ENCODE assay signal across 1 cellular context in genomic region chr17:56833023-56833811, GRCh38.
TF ChIP-seq lines count a peak whose summit lies in the region.

No MANE protein-coding gene starts in this region.

TF ChIP-seq in HepG2, 621 proteins besides CTCF, POLR2A, EP300 and RAD21 (continued from another document and continues in another):
- TF ChIP-seq ZBTB39 (CRISPR knock-in tag; IDR thresholded peaks at IDR 0.05), result 0 out of 2 replicates have a peak, but pooled peaks have one; percentile 19
- no peak for TF ChIP-seq ZNF766 (CRISPR knock-in tag; IDR thresholded peaks at IDR 0.05; ENCODE audit: borderline replicate concordance)
- no peak for TF ChIP-seq POLR2AphosphoS5 (IDR thresholded peaks at IDR 0.05; ENCODE audit: low read depth, low read length)
- TF ChIP-seq GATA4 (IDR thresholded peaks at IDR 0.05; ENCODE audit: borderline replicate concordance, low read depth), result no peak
- no peak for TF ChIP-seq ZNF275 (CRISPR knock-in tag; IDR thresholded peaks at IDR 0.05; ENCODE audit: borderline replicate concordance)
- TF ChIP-seq SIN3A (IDR thresholded peaks at IDR 0.05; ENCODE audit: borderline replicate concordance, low read depth, low read length), result peak; percentile 33; the same call in 1 of the 2 replicates
- TF ChIP-seq NR2C2 (CRISPR knock-in tag; IDR thresholded peaks at IDR 0.05; ENCODE audit: borderline replicate concordance), result no peak
- peak; percentile 79 for TF ChIP-seq MAX (IDR thresholded peaks at IDR 0.05)
- TF ChIP-seq SRSF1 (optimal IDR thresholded peaks at IDR 0.05; ENCODE audit: low read depth, low read length), result no peak
- TF ChIP-seq ZNF770 (CRISPR knock-in tag; IDR thresholded peaks at IDR 0.05), result no peak
- no peak for TF ChIP-seq ZNF616 (CRISPR knock-in tag; IDR thresholded peaks at IDR 0.05; ENCODE audit: low read depth)
- TF ChIP-seq FOSL2 (CRISPR knock-in tag; IDR thresholded peaks at IDR 0.05), result no peak
- TF ChIP-seq CSRNP1 (CRISPR knock-in tag; IDR thresholded peaks at IDR 0.05), result no peak; the same call in 1 of the 2 replicates
- TF ChIP-seq NR0B2 (CRISPR knock-in tag; IDR thresholded peaks at IDR 0.05), result no peak
- TF ChIP-seq DMAP1 (CRISPR knock-in tag; IDR thresholded peaks at IDR 0.05), result no peak
- no peak for TF ChIP-seq ZNF18 (CRISPR knock-in tag; IDR thresholded peaks at IDR 0.05; ENCODE audit: insufficient replicate concordance)
- TF ChIP-seq ZSCAN31 (CRISPR knock-in tag; IDR thresholded peaks at IDR 0.05; ENCODE audit: low read depth), result no peak
- TF ChIP-seq ATAD3A (CRISPR knock-in tag; IDR thresholded peaks at IDR 0.05), result no peak; the same call in 1 of the 2 replicates
- TF ChIP-seq ZNF7 (CRISPR knock-in tag; IDR thresholded peaks at IDR 0.05), result no peak
- no peak; the same call in 1 of the 2 replicates for TF ChIP-seq HNF4G (IDR thresholded peaks at IDR 0.05; ENCODE audit: borderline replicate concordance, low read depth, low read length)
- no peak for TF ChIP-seq HNF4G (CRISPR knock-in tag; IDR thresholded peaks at IDR 0.05; ENCODE audit: borderline replicate concordance, low read depth)
- TF ChIP-seq ZNF841 (CRISPR knock-in tag; IDR thresholded peaks at IDR 0.05; ENCODE audit: borderline replicate concordance), result no peak
- no peak for TF ChIP-seq NFKBIZ (CRISPR knock-in tag; IDR thresholded peaks at IDR 0.05)
- TF ChIP-seq ARNT2 (CRISPR knock-in tag; IDR thresholded peaks at IDR 0.05; ENCODE audit: low read depth), result peak; percentile 84; the same call in 1 of the 2 replicates
- TF ChIP-seq ARHGAP35 (CRISPR knock-in tag; IDR thresholded peaks at IDR 0.05; ENCODE audit: borderline replicate concordance), result no peak
- 0 out of 2 replicates have a peak, but pooled peaks have one; percentile 17 for TF ChIP-seq ZNF639 (CRISPR knock-in tag; conservative IDR thresholded peaks at IDR 0.05)
- TF ChIP-seq ZNF292 (CRISPR knock-in tag; IDR thresholded peaks at IDR 0.05; ENCODE audit: borderline replicate concordance, low read depth), result peak; percentile 73
- no peak for TF ChIP-seq ZNF609 (CRISPR knock-in tag; IDR thresholded peaks at IDR 0.05; ENCODE audit: borderline replicate concordance)
- no peak for TF ChIP-seq ZNF512B (CRISPR knock-in tag; IDR thresholded peaks at IDR 0.05; ENCODE audit: borderline replicate concordance)
- no peak for TF ChIP-seq GZF1 (CRISPR knock-in tag; IDR thresholded peaks at IDR 0.05)
- peak; percentile 47; the same call in 1 of the 2 replicates for TF ChIP-seq HOXA3 (CRISPR knock-in tag; IDR thresholded peaks at IDR 0.05)
- TF ChIP-seq NFIB (CRISPR knock-in tag; IDR thresholded peaks at IDR 0.05; ENCODE audit: borderline replicate concordance), result no peak
- TF ChIP-seq BRF2 (CRISPR knock-in tag; IDR thresholded peaks at IDR 0.05), result no peak
- TF ChIP-seq SCMH1 (CRISPR knock-in tag; IDR thresholded peaks at IDR 0.05; ENCODE audit: borderline replicate concordance), result no peak
- TF ChIP-seq NCOR1 (IDR thresholded peaks at IDR 0.05; ENCODE audit: borderline replicate concordance, low read length), result no peak
- no peak for TF ChIP-seq ZNF619 (CRISPR knock-in tag; IDR thresholded peaks at IDR 0.05)
- TF ChIP-seq CHCHD3 (CRISPR knock-in tag; IDR thresholded peaks at IDR 0.05), result peak; percentile 77; the same call in 1 of the 2 replicates
- no peak; the same call in 1 of the 2 replicates for TF ChIP-seq JDP2 (CRISPR knock-in tag; IDR thresholded peaks at IDR 0.05; ENCODE audit: borderline replicate concordance)
